In genomic region chr16:74716355-74716754, GRCh38 we compare ENCODE assay signal across 20 cellular contexts. TPM values are rescaled to one million over a fixed set of nuclear protein-coding genes. Genes with fewer than 3 reads are reported as not detected.
"Had no signal": no experiment of that assay in that cellular context is flagged by ENCODE, and none has a peak within 500 bp of the region (broad histone marks: within the 10 kb centered on the region; RNA-seq: fewer than 3 reads in every experiment).

No MANE protein-coding gene starts in this region.

- H3K36me3 Mint-ChIP-seq: T-cell had no signal

- H3K9me3 ChIP-seq: body of pancreas, gastrocnemius medialis, prostate gland, right atrium auricular region, thoracic aorta had no signal

- H3K27me3 Mint-ChIP-seq: activated B cell treated with CpG ODN at 0.5 μM for 24 hours; activated CD4-positive, alpha-beta T cell treated with anti-CD3 and anti-CD28 coated beads, Interleukin-2, amount 10 ng/mL, durations not matched to agents 24 days and 14 days; activated CD8-positive, alpha-beta T cell treated with anti-CD3 and anti-CD28 coated beads for 36 hours; memory B cell; stimulated activated naive CD8-positive, alpha-beta T cell treated with anti-CD3 and anti-CD28 coated beads, Interleukin-15, amount 100 ng/mL, for 72 hours had no signal

- H3K9me3 Mint-ChIP-seq: activated B cell treated with CpG ODN at 0.5 μM for 24 hours; activated CD4-positive, alpha-beta T cell treated with anti-CD3 and anti-CD28 coated beads, Interleukin-2, amount 10 ng/mL, durations not matched to agents 24 days and 14 days; activated CD8-positive, alpha-beta T cell treated with anti-CD3 and anti-CD28 coated beads for 36 hours; activated naive CD4-positive, alpha-beta T cell treated with anti-CD3 and anti-CD28 coated beads for 36 hours; activated T-helper 2 cell treated with anti-CD3 and anti-CD28 coated beads, Interferon-gamma antibody, Interleukin-2, Interleukin-4, amounts not matched to agents 10 μg/mL and 5 μg/mL and 100 μg/mL, durations not matched to agents 14 hours and 24 hours and 36 hours; memory B cell; neural crest cell; stimulated activated naive CD8-positive, alpha-beta T cell treated with anti-CD3 and anti-CD28 coated beads, Interleukin-15, amount 100 ng/mL, for 72 hours; T-cell had no signal

- H3K4me3 Mint-ChIP-seq: activated B cell treated with CpG ODN at 0.5 μM for 24 hours; activated CD4-positive, alpha-beta T cell treated with anti-CD3 and anti-CD28 coated beads, Interleukin-2, amount 10 ng/mL, durations not matched to agents 24 days and 14 days; activated CD8-positive, alpha-beta T cell treated with anti-CD3 and anti-CD28 coated beads for 36 hours; activated naive CD4-positive, alpha-beta T cell treated with anti-CD3 and anti-CD28 coated beads for 36 hours; memory B cell; neural crest cell; stimulated activated naive CD8-positive, alpha-beta T cell treated with anti-CD3 and anti-CD28 coated beads, Interleukin-15, amount 100 ng/mL, for 72 hours; T-cell had no signal

- H3K27ac Mint-ChIP-seq: activated B cell treated with CpG ODN at 0.5 μM for 24 hours; activated CD4-positive, alpha-beta T cell treated with anti-CD3 and anti-CD28 coated beads, Interleukin-2, amount 10 ng/mL, durations not matched to agents 24 days and 14 days; activated CD8-positive, alpha-beta T cell treated with anti-CD3 and anti-CD28 coated beads for 36 hours; activated naive CD4-positive, alpha-beta T cell treated with anti-CD3 and anti-CD28 coated beads for 36 hours; activated T-helper 2 cell treated with anti-CD3 and anti-CD28 coated beads, Interferon-gamma antibody, Interleukin-2, Interleukin-4, amounts not matched to agents 10 μg/mL and 5 μg/mL and 100 μg/mL, durations not matched to agents 14 hours and 24 hours and 36 hours; memory B cell; T-cell had no signal

- H3K4me1 ChIP-seq: body of pancreas, gastrocnemius medialis, prostate gland, right atrium auricular region had no signal

- H3K4me3 ChIP-seq: body of pancreas, gastrocnemius medialis, prostate gland, right atrium auricular region, thoracic aorta had no signal

- H3K4me1 Mint-ChIP-seq: activated B cell treated with CpG ODN at 0.5 μM for 24 hours; activated CD4-positive, alpha-beta T cell treated with anti-CD3 and anti-CD28 coated beads, Interleukin-2, amount 10 ng/mL, durations not matched to agents 24 days and 14 days; neural crest cell; stimulated activated naive CD8-positive, alpha-beta T cell treated with anti-CD3 and anti-CD28 coated beads, Interleukin-15, amount 100 ng/mL, for 72 hours; T-cell had no signal

- DNase-seq: activated B cell treated with CpG ODN at 0.5 μM for 24 hours; activated CD4-positive, alpha-beta T cell treated with anti-CD3 and anti-CD28 coated beads, Interleukin-2, amount 10 ng/mL, durations not matched to agents 24 days and 14 days; activated CD8-positive, alpha-beta T cell treated with anti-CD3 and anti-CD28 coated beads for 36 hours; activated naive CD4-positive, alpha-beta T cell treated with anti-CD3 and anti-CD28 coated beads for 36 hours; activated T-cell treated with anti-CD3 and anti-CD28 coated beads, Interleukin-2, amount 50 U/mL, for 1 hour; body of pancreas; gastrocnemius medialis; left ventricle myocardium superior; stimulated activated CD4-positive, alpha-beta T cell treated with anti-CD3 and anti-CD28 coated beads, Interleukin-2, amount 100 ng/mL, for 48 hours; stimulated activated naive CD8-positive, alpha-beta T cell treated with anti-CD3 and anti-CD28 coated beads, Interleukin-15, amount 100 ng/mL, for 72 hours; T-cell had no signal

- H3K36me3 ChIP-seq: gastrocnemius medialis, prostate gland, right atrium auricular region, thoracic aorta had no signal

- H3K27ac ChIP-seq: body of pancreas, gastrocnemius medialis, prostate gland, right atrium auricular region, thoracic aorta had no signal

- H3K27me3 ChIP-seq: body of pancreas, gastrocnemius medialis, right atrium auricular region had no signal

RNA-seq across cellular contexts. Expression of gene MLKL, which starts 15.7 kb away (rescaled TPM):
- total RNA-seq: neural crest cell had no signal

RNA-seq across cellular contexts. Expression of gene FA2H, which starts 58.3 kb away (rescaled TPM):
- total RNA-seq: activated CD4-positive, alpha-beta T cell treated with anti-CD3 and anti-CD28 coated beads, Interleukin-2, amount 10 ng/mL, durations not matched to agents 24 days and 14 days; activated CD8-positive, alpha-beta T cell treated with anti-CD3 and anti-CD28 coated beads for 36 hours; activated T-helper 2 cell treated with anti-CD3 and anti-CD28 coated beads, Interferon-gamma antibody, Interleukin-2, Interleukin-4, amounts not matched to agents 10 μg/mL and 5 μg/mL and 100 μg/mL, durations not matched to agents 14 hours and 24 hours and 36 hours; cardiac septum; neural crest cell; osteocyte; skeletal muscle tissue had no signal
